Comparison of ENCODE assay signal across 11 cellular contexts in the genomic region with DNA sequence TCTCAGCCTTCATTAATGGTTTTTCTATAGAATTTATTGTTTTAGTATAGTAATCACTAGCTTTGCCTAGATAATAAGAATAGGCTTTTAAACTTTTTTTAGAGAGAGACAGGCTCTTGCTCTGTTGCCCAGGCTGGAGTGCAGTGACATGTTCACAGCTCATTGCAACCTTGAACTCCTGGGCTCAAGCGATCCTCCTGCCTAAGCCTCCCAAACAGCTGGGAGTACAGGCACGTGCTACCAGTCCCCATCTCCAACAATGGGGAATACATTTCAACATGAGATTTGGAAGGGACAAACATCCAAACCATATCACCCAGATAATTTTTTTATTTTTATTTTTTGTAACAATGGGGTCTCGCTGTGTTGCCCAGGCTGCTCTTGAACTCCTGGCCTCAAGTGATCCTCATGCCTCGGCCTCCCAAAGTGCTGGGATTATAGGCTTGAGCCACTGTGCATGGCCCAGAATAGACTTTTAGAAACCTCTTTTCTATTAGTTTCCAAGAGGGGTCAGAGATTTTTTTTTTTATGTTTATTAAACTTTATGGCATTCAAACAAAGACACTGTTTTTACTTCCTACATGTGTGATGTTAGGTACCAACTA. TPM values are rescaled to one million over a fixed set of nuclear protein-coding genes. Genes with fewer than 3 reads are reported as not detected.
"Had no signal": no experiment of that assay in that cellular context is flagged by ENCODE, and none has a peak within 500 bp of the region (broad histone marks: within the 10 kb centered on the region; RNA-seq: fewer than 3 reads in every experiment).

No MANE protein-coding gene starts in this region.

- DNase-seq: NCI-H1436 treated with DMSO at 0.1 percent for 48 hours; NCI-H187 treated with DMSO at 0.1 percent for 48 hours; NCI-H2029 treated with DMSO at 0.1 percent for 48 hours; NK-92 treated with Interleukin-12 subunit alpha and Interleukin-12 subunit beta, amount 100 ng/mL, for 24 hours had no signal

- H3K27ac ChIP-seq: HL-60, RWPE1 had no signal

RNA-seq across cellular contexts. Expression of a gene that starts 7.3 kb away (rescaled TPM):
- total RNA-seq: IMR-90, M059J, OCI-LY7, PC-3, SK-MEL-5 had no signal
- polyA plus RNA-seq: IMR-90 had no signal
